ENCODE assay signal across 11 cellular contexts in genomic region chr6:166259296-166259977, GRCh38. TPM values are rescaled to one million over a fixed set of nuclear protein-coding genes. Genes with fewer than 3 reads are reported as not detected.
DNase-seq lines count a peak whose midpoint lies in the region; ATAC-seq and TF ChIP-seq lines count a peak whose summit lies in the region.
"Had no signal": no experiment of that assay in that cellular context is flagged by ENCODE, and none has a peak within 500 bp of the region (broad histone marks: within the 10 kb centered on the region; RNA-seq: fewer than 3 reads in every experiment).

No MANE protein-coding gene starts in this region.

- H3K9me2 ChIP-seq in Karpas-422 (replicated peaks; ENCODE audit: insufficient read depth, low read length): no peaks in the 10 kb centered on the region

- DNase-seq in Karpas-422 (no peak), colonic mucosa (no peak), sigmoid colon (no peak), NCI-H345 (lab: John Stamatoyannopoulos, UW) (no peak), posterior cingulate gyrus (no peak), WTC11 (ENCODE audit: low spot score) (no peak), GM13977 (ENCODE audit: low spot score) (no peak)
- DNase-seq: MG63 had no signal

- no peak overlapping the region for H3K4me2 ChIP-seq in Karpas-422 (ENCODE audit: low read depth, low read length, poor library complexity, severe bottlenecking)

- no peaks in the 10 kb centered on the region for H4K20me1 ChIP-seq in Karpas-422 (ENCODE audit: insufficient read depth, low read depth, low read length)

- peaks cover 71% of the 10 kb centered on the region for H3K27me3 Mint-ChIP-seq in WTC11 (ENCODE audit: low read depth)

- CTCF ChIA-PET in WTC11 (lab: Charles Lee): interaction anchor here (0.7 kb wide), 2 partner anchors 16 to 141 kb away, joined by 3 to 4 read pairs; no protein-coding TSS in a partner anchor

- TF ChIP-seq CTCF in colonic mucosa (IDR thresholded peaks at IDR 0.05) (no peak), sigmoid colon (IDR thresholded peaks at IDR 0.05) (no peak), WTC11 (IDR thresholded peaks at IDR 0.05) (no peak), GM13977 (IDR thresholded peaks at IDR 0.05; ENCODE audit: extremely low read depth, insufficient read depth, missing control alignments) (no peak)

- H3K9me3 ChIP-seq in Karpas-422 (ENCODE audit: low read length): no peaks in the 10 kb centered on the region
- no peaks in the 10 kb centered on the region for H3K9me3 ChIP-seq in colonic mucosa
- H3K9me3 ChIP-seq in sigmoid colon: no peaks in the 10 kb centered on the region
- H3K9me3 ChIP-seq: MG63 had no signal

- in situ Hi-C loops in GM13977 (cut with MboI; ENCODE audit: low pct_unique_long_range_greater_than_20kb, low sequenced_read_pairs, unreplicated experiment): no loop called here

- no peaks in the 10 kb centered on the region for H3K36me3 ChIP-seq in Karpas-422 (ENCODE audit: insufficient read depth, low read length)
- H3K36me3 ChIP-seq in colonic mucosa: no peaks in the 10 kb centered on the region
- H3K36me3 ChIP-seq in sigmoid colon: no peaks in the 10 kb centered on the region
- H3K36me3 ChIP-seq: MG63 had no signal

- WGBS in sigmoid colon, 2 donors: 80 to 85% methylated on average over 20 of the region's 20 CpGs

- ATAC-seq in GM18511 (IDR thresholded peaks at IDR 0.05; ENCODE audit: unreplicated experiment) (peak; percentile 54), WTC11 (no peak; the same call in 1 of the 2 replicates)

- no peaks in the 10 kb centered on the region for H3K79me2 ChIP-seq in Karpas-422 (ENCODE audit: low read length)

- POLR2A ChIA-PET in WTC11 (lab: Charles Lee): no interaction called here

- no peak overlapping the region for H3K4me3 ChIP-seq in Karpas-422 (ENCODE audit: low read length)
- H3K4me3 ChIP-seq in colonic mucosa: no peak overlapping the region
- no peak overlapping the region for H3K4me3 ChIP-seq in sigmoid colon
- H3K4me3 ChIP-seq: MG63 had no signal

- H3K9me3 Mint-ChIP-seq in WTC11: no peaks in the 10 kb centered on the region

- no peak overlapping the region for H3K9ac ChIP-seq in Karpas-422 (ENCODE audit: low read length)
- H3K9ac ChIP-seq in colonic mucosa (ENCODE audit: low read depth in 2 of 2, low read length in 2 of 2): no peak overlapping the region

- H3K27ac ChIP-seq in Karpas-422 (ENCODE audit: low read length) (no peak overlapping the region), colonic mucosa (peak overlapping the region; percentile 32), sigmoid colon (peak overlapping the region in 3 of 4 donors; percentile 23 to 59 (median 49))
- H3K27ac ChIP-seq: epithelial cell of prostate had no signal

- H3K4me1 Mint-ChIP-seq in WTC11: peaks cover 11% of the 10 kb centered on the region

- H3K27ac Mint-ChIP-seq in WTC11: no peak overlapping the region

- TF ChIP-seq EP300 in sigmoid colon (IDR thresholded peaks at IDR 0.05): no peak

- H3K4me3 Mint-ChIP-seq in WTC11: no peak overlapping the region

- H3K27me3 ChIP-seq in Karpas-422 (ENCODE audit: low read length): no peaks in the 10 kb centered on the region
- peaks cover 5% of the 10 kb centered on the region for H3K27me3 ChIP-seq in colonic mucosa
- peaks cover 0 to 22% (median 3%) of the 10 kb centered on the region in 3 donors for H3K27me3 ChIP-seq in sigmoid colon
- H3K27me3 ChIP-seq: MG63 had no signal

- H3K36me3 Mint-ChIP-seq in WTC11: no peaks in the 10 kb centered on the region

- TF ChIP-seq POLR2A in sigmoid colon (IDR thresholded peaks at IDR 0.05): no peak

- peak overlapping the region; percentile 55; the same call in 1 of the 2 replicates for H2AFZ ChIP-seq in Karpas-422 (ENCODE audit: low read length)

- intact Hi-C loops in colonic mucosa (cut with DNase I): no loop called here
- intact Hi-C loops in sigmoid colon (cut with DNase I): no loop called here
- intact Hi-C loops in posterior cingulate gyrus (cut with DNase I): no loop called here

- H3K4me1 ChIP-seq in Karpas-422 (ENCODE audit: low read length) (no peaks in the 10 kb centered on the region), colonic mucosa (no peaks in the 10 kb centered on the region), sigmoid colon (no peaks in the 10 kb centered on the region)

TF ChIP-seq in WTC11, 78 proteins besides CTCF, POLR2A, EP300 and RAD21 (continues in another document):
- TF ChIP-seq E2F5 (CRISPR knock-in tag; IDR thresholded peaks at IDR 0.05) (no peak), GABPB1 (CRISPR knock-in tag; IDR thresholded peaks at IDR 0.05) (no peak), SMAD3 (CRISPR knock-in tag; IDR thresholded peaks at IDR 0.05; ENCODE audit: borderline replicate concordance) (no peak), ATF6 (CRISPR knock-in tag; IDR thresholded peaks at IDR 0.05) (no peak), FOXP4 (CRISPR knock-in tag; IDR thresholded peaks at IDR 0.05) (no peak), E2F4 (CRISPR knock-in tag; IDR thresholded peaks at IDR 0.05; ENCODE audit: borderline replicate concordance, low read depth) (no peak), CREM (CRISPR knock-in tag; IDR thresholded peaks at IDR 0.05) (no peak), ZBTB43 (CRISPR knock-in tag; IDR thresholded peaks at IDR 0.05) (no peak), JUN (CRISPR knock-in tag; IDR thresholded peaks at IDR 0.05) (no peak), ZNF121 (CRISPR knock-in tag; IDR thresholded peaks at IDR 0.05) (no peak)

RNA-seq across cellular contexts. Expression of gene PRR18, which starts 48.8 kb away (rescaled TPM):
- 0.14 TPM in 1 of 2 replicates, not detected in the other for total RNA-seq in Karpas-422 (2014; rRNA removed; shearing (Covaris generic); ENCODE audit: low replicate concordance)
- total RNA-seq in colonic mucosa (not detected), sigmoid colon (under 1 TPM in 1 of 4 donors, not detected in 3; 0.41 TPM), WTC11 (2021) (0.16 to 0.52 TPM (median 0.39 TPM) in 3 replicates)
- under 1 TPM in 1 of 3 donors, not detected in 2; 0.06 TPM for polyA plus RNA-seq in sigmoid colon
- total RNA-seq: lung microvascular endothelial cell had no signal
